ENCODE assay signal across 9 cellular contexts in genomic region chr14:24829862-24830261, GRCh38.
"Had no signal": no experiment of that assay in that cellular context is flagged by ENCODE, and none has a peak within 500 bp of the region (broad histone marks: within the 10 kb centered on the region; RNA-seq: fewer than 3 reads in every experiment).

No MANE protein-coding gene starts in this region.

- ATAC-seq: GM23338, HepG2 had no signal

- H3K9ac ChIP-seq: KMS-11 had no signal

- H2AFZ ChIP-seq: GM23338 had no signal

- H3K27ac ChIP-seq: HL-60, KMS-11 had no signal

- H3K4me2 ChIP-seq: GM23338, KMS-11 had no signal

- FAIRE-seq: H1, H54, HepG2 had no signal

- H3K4me3 ChIP-seq: GM23338 had no signal

- DNase-seq: H9, HCEC 1CT, KBM-7 had no signal
